ENCODE assay signal across 2 cellular contexts in the genomic region with DNA sequence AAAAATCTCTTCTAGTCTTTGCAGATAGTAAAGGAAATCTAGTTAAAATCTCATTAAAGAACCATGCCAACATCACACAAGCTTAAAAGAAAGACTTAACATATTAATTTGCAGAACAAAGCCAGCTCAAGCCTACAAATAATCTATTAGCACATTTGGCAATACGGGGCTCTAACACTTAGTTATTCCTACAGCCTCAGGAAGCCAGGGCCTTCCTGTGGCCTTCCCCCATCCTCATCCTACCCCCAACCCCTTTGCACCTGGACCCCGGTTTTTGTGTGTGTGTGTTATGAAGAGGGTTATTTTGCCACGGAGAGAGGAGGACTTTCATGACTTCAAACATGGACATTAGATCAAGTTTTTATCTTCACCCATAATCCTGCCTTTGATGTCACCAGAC.
TF ChIP-seq lines count a peak whose summit lies in the region.

No MANE protein-coding gene starts in this region.

TF ChIP-seq in GM23338, 12 proteins besides CTCF, POLR2A, EP300 and RAD21 (continues in another document):
- TF ChIP-seq EZH2 (IDR thresholded peaks at IDR 0.05; ENCODE audit: low read depth, unreplicated experiment): no peak
- no peak for TF ChIP-seq ZNF331 (CRISPR knock-in tag; IDR thresholded peaks at IDR 0.05; ENCODE audit: low read depth)
- TF ChIP-seq JUNB (IDR thresholded peaks at IDR 0.05; ENCODE audit: unreplicated experiment): no peak
- no peak for TF ChIP-seq CREB1 (CRISPR knock-in tag; IDR thresholded peaks at IDR 0.05; ENCODE audit: low read depth)
- no peak for TF ChIP-seq ZNF114 (CRISPR knock-in tag; IDR thresholded peaks at IDR 0.05)
- TF ChIP-seq, protein P1, sequence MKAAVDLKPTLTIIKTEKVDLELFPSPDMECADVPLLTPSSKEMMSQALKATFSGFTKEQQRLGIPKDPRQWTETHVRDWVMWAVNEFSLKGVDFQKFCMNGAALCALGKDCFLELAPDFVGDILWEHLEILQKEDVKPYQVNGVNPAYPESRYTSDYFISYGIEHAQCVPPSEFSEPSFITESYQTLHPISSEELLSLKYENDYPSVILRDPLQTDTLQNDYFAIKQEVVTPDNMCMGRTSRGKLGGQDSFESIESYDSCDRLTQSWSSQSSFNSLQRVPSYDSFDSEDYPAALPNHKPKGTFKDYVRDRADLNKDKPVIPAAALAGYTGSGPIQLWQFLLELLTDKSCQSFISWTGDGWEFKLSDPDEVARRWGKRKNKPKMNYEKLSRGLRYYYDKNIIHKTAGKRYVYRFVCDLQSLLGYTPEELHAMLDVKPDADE (IDR thresholded peaks at IDR 0.05): no peak
- TF ChIP-seq, protein P2, sequence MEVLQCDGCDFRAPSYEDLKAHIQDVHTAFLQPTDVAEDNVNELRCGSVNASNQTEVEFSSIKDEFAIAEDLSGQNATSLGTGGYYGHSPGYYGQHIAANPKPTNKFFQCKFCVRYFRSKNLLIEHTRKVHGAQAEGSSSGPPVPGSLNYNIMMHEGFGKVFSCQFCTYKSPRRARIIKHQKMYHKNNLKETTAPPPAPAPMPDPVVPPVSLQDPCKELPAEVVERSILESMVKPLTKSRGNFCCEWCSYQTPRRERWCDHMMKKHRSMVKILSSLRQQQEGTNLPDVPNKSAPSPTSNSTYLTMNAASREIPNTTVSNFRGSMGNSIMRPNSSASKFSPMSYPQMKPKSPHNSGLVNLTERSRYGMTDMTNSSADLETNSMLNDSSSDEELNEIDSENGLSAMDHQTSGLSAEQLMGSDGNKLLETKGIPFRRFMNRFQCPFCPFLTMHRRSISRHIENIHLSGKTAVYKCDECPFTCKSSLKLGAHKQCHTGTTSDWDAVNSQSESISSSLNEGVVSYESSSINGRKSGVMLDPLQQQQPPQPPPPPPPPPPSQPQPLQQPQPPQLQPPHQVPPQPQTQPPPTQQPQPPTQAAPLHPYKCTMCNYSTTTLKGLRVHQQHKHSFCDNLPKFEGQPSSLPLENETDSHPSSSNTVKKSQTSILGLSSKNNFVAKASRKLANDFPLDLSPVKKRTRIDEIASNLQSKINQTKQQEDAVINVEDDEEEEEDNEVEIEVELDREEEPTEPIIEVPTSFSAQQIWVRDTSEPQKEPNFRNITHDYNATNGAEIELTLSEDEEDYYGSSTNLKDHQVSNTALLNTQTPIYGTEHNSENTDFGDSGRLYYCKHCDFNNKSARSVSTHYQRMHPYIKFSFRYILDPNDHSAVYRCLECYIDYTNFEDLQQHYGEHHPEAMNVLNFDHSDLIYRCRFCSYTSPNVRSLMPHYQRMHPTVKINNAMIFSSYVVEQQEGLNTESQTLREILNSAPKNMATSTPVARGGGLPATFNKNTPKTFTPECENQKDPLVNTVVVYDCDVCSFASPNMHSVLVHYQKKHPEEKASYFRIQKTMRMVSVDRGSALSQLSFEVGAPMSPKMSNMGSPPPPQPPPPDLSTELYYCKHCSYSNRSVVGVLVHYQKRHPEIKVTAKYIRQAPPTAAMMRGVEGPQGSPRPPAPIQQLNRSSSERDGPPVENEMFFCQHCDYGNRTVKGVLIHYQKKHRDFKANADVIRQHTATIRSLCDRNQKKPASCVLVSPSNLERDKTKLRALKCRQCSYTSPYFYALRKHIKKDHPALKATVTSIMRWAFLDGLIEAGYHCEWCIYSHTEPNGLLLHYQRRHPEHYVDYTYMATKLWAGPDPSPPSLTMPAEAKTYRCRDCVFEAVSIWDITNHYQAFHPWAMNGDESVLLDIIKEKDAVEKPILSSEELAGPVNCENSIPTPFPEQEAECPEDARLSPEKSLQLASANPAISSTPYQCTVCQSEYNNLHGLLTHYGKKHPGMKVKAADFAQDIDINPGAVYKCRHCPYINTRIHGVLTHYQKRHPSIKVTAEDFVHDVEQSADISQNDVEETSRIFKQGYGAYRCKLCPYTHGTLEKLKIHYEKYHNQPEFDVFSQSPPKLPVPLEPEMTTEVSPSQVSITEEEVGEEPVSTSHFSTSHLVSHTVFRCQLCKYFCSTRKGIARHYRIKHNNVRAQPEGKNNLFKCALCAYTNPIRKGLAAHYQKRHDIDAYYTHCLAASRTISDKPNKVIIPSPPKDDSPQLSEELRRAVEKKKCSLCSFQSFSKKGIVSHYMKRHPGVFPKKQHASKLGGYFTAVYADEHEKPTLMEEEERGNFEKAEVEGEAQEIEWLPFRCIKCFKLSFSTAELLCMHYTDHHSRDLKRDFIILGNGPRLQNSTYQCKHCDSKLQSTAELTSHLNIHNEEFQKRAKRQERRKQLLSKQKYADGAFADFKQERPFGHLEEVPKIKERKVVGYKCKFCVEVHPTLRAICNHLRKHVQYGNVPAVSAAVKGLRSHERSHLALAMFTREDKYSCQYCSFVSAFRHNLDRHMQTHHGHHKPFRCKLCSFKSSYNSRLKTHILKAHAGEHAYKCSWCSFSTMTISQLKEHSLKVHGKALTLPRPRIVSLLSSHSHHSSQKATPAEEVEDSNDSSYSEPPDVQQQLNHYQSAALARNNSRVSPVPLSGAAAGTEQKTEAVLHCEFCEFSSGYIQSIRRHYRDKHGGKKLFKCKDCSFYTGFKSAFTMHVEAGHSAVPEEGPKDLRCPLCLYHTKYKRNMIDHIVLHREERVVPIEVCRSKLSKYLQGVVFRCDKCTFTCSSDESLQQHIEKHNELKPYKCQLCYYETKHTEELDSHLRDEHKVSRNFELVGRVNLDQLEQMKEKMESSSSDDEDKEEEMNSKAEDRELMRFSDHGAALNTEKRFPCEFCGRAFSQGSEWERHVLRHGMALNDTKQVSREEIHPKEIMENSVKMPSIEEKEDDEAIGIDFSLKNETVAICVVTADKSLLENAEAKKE (CRISPR knock-in tag; IDR thresholded peaks at IDR 0.05): no peak
- no peak for TF ChIP-seq STAT1 (IDR thresholded peaks at IDR 0.05; ENCODE audit: unreplicated experiment)
- TF ChIP-seq NANOG (IDR thresholded peaks at IDR 0.05; ENCODE audit: borderline replicate concordance): no peak
- TF ChIP-seq POLR2AphosphoS5 (IDR thresholded peaks at IDR 0.05; ENCODE audit: low read depth): no peak; the same call in 1 of the 2 replicates

TF ChIP-seq in H1, 55 proteins besides CTCF, POLR2A, EP300 and RAD21:
- TF ChIP-seq SUZ12 (IDR thresholded peaks at IDR 0.05; ENCODE audit: low read length) (no peak), GTF2F1 (IDR thresholded peaks at IDR 0.05; ENCODE audit: borderline replicate concordance, low read depth, low read length) (no peak), RXRA (IDR thresholded peaks at IDR 0.05; ENCODE audit: insufficient read depth, low read depth, low read length) (no peak), BACH1 (IDR thresholded peaks at IDR 0.05; ENCODE audit: low read length) (no peak), RNF2 (IDR thresholded peaks at IDR 0.05; ENCODE audit: borderline replicate concordance, low read depth, low read length, missing control alignments, poor library complexity, severe bottlenecking) (no peak)
